ENCODE assay signal across 9 cellular contexts in the genomic region with DNA sequence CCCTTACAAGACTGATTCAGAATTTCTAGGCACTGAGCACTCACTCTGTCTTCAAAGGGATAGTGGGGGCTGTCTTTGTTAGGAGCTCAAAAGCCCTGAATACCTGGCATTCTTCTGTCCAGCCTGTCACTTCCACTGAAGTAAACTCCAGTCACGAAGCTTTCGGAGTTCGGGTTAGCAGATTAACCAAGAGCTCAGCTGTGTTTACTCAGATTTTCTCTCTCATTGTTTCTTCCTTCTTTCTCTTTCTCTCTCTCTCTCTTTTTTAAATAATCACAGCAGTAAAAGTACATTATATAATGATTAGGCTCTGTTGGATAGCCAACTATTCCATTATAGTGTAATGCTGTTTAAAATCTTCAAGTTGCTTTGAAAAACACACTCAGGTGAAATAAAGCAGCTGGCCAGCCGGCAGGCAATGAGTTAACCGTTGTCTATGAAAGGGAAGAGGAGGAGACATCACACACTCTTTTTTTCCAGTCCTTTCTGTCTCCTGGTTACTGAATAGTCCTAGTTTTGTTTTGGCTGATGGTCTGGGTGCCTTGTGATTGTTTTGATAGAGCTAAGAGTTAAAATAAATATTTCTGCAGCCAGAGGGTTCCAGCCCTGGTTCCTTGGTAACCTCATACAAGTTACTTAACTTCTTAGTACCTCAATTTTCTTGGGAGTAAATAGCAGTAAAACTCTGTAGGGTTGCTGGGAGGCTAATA.
DNase-seq lines count a peak whose midpoint lies in the region; ATAC-seq and TF ChIP-seq lines count a peak whose summit lies in the region.
"Had no signal": no experiment of that assay in that cellular context is flagged by ENCODE, and none has a peak within 500 bp of the region (broad histone marks: within the 10 kb centered on the region; RNA-seq: fewer than 3 reads in every experiment).

No MANE protein-coding gene starts in this region.

- TF ChIP-seq CTCF in HFFc6 (IDR thresholded peaks at IDR 0.05), result no peak
- no peak for TF ChIP-seq CTCF in brain (conservative IDR thresholded peaks at IDR 0.05)

- H3K9ac ChIP-seq in skeletal muscle satellite cell (ENCODE audit: low read depth, low read length), result peak overlapping the region; percentile 20

- H3K9me3 Mint-ChIP-seq in HFFc6, result peaks cover 6% of the 10 kb centered on the region
- H3K9me3 Mint-ChIP-seq in brain, result peaks cover 0 to 12% (median 10%) of the 10 kb centered on the region in 5 experiments

- H3K4me2 ChIP-seq in skeletal muscle satellite cell (ENCODE audit: low read length), result peak overlapping the region; percentile 38
- H3K4me2 ChIP-seq: PC-9 had no signal

- H3K9me3 ChIP-seq in skeletal muscle satellite cell (replicated peaks; ENCODE audit: low read length), result no peaks in the 10 kb centered on the region

- H3K27ac Mint-ChIP-seq in HFFc6, result peak overlapping the region; percentile 92
- peak overlapping the region in 4 of 5 experiments; percentile 35 to 93 (median 80) for H3K27ac Mint-ChIP-seq in brain

- peak; percentile 64 for DNase-seq in HFFc6
- peak; percentile 75 for DNase-seq in iPS-NIHi7 (ENCODE audit: extremely low spot score)
- no peak for DNase-seq in activated CD4-positive, alpha-beta T cell treated with anti-CD3 and anti-CD28 coated beads, Interleukin-2, amount 50 U/mL, for 4 hours

- H3K4me3 ChIP-seq in skeletal muscle satellite cell (ENCODE audit: low read length), result no peak overlapping the region
- H3K4me3 ChIP-seq: PC-9 had no signal

- ATAC-seq in GM19397 (IDR thresholded peaks at IDR 0.05; ENCODE audit: unreplicated experiment) (no peak), GM18519 (IDR thresholded peaks at IDR 0.05; ENCODE audit: low FRiP score, unreplicated experiment) (no peak), HG02981 (IDR thresholded peaks at IDR 0.05; ENCODE audit: unreplicated experiment) (no peak)

- no peaks in the 10 kb centered on the region for H3K27me3 ChIP-seq in skeletal muscle satellite cell (ENCODE audit: control insufficient read depth, insufficient read depth, low read length)

- peaks cover 9% of the 10 kb centered on the region for H3K36me3 Mint-ChIP-seq in HFFc6 (ENCODE audit: low read depth)
- H3K36me3 Mint-ChIP-seq in brain, result no peaks in the 10 kb centered on the region

- H3K4me1 Mint-ChIP-seq in HFFc6 (ENCODE audit: low read depth), result peaks cover 18% of the 10 kb centered on the region
- H3K4me1 Mint-ChIP-seq in brain, result peaks cover 13% of the 10 kb centered on the region

- H3K27me3 Mint-ChIP-seq in HFFc6 (ENCODE audit: insufficient read depth), result peaks cover 2% of the 10 kb centered on the region; the same call in 1 of the 2 replicates
- no peaks in the 10 kb centered on the region for H3K27me3 Mint-ChIP-seq in brain

- no peaks in the 10 kb centered on the region for H3K36me3 ChIP-seq in skeletal muscle satellite cell (ENCODE audit: insufficient read depth, low read length)

- H3K4me3 Mint-ChIP-seq in HFFc6, result peak overlapping the region; percentile 65
- peak overlapping the region in 4 of 5 experiments; percentile 64 to 80 (median 66) for H3K4me3 Mint-ChIP-seq in brain

- peaks cover 10% of the 10 kb centered on the region for H3K4me1 ChIP-seq in skeletal muscle satellite cell (ENCODE audit: control insufficient read depth, insufficient read depth, low read length)

Comparison
In these comparisons a context has a peak if more than half of its experiments do, and no peak if none do; other contexts are left out.
1. DNase-seq: peak in HFFc6 (single experiment) and iPS-NIHi7 (single experiment); none in activated CD4-positive, alpha-beta T cell treated with anti-CD3 and anti-CD28 coated beads, Interleukin-2, amount 50 U/mL, for 4 hours (0 of 2).